In genomic region chrX:119391279-119391678, GRCh38 we compare ENCODE assay signal across 11 cellular contexts. TPM values are rescaled to one million over a fixed set of nuclear protein-coding genes. Genes with fewer than 3 reads are reported as not detected.
DNase-seq lines count a peak whose midpoint lies in the region; ATAC-seq and TF ChIP-seq lines count a peak whose summit lies in the region.
"Had no signal": no experiment of that assay in that cellular context is flagged by ENCODE, and none has a peak within 500 bp of the region (broad histone marks: within the 10 kb centered on the region; RNA-seq: fewer than 3 reads in every experiment).

No MANE protein-coding gene starts in this region.

- intact Hi-C loops in natural killer cell (cut with micrococcal nuclease) = no loop called here

- in situ Hi-C loops in astrocyte of the spinal cord (cut with HindIII; ENCODE audit: low sequenced_read_pairs) = no loop called here

- no peaks in the 10 kb centered on the region for H3K36me3 Mint-ChIP-seq in natural killer cell

- ATAC-seq in natural killer cell = no peak

- peak; percentile 35 for TF ChIP-seq CTCF in astrocyte of the spinal cord (IDR thresholded peaks at IDR 0.05; ENCODE audit: low read depth, low read length)
- TF ChIP-seq CTCF in natural killer cell (IDR thresholded peaks at IDR 0.05) = no peak

- peaks cover 0 to 3% of the 10 kb centered on the region in 2 donors for H3K27me3 Mint-ChIP-seq in natural killer cell (ENCODE audit: low read depth in 2 of 2)

- H3K9me3 Mint-ChIP-seq in natural killer cell = no peaks in the 10 kb centered on the region

- no peak overlapping the region for H3K4me3 Mint-ChIP-seq in natural killer cell

- no peak overlapping the region for H3K4me3 ChIP-seq in astrocyte of the spinal cord (ENCODE audit: low read depth, low read length)
- H3K4me3 ChIP-seq: BLaER1 treated with 17β-estradiol and CSF1 and Interleukin-3, amounts not matched to agents 10 nM and 100 nM; thyroid gland had no signal

- DNase-seq in NCI-H510A treated with DMSO at 0.1 percent for 48 hours (lab: John Stamatoyannopoulos, UW) (peak; percentile 11), NCI-H510A (lab: John Stamatoyannopoulos, UW) (no peak), HuH-7 (ENCODE audit: low spot score) (peak; percentile 30), astrocyte of the spinal cord (ENCODE audit: low read depth, low spot score) (peak; percentile 27), myocyte (ENCODE audit: low read depth) (peak; percentile 20), HK-2 (ENCODE audit: unreplicated experiment) (no peak), natural killer cell (no peak), NCI-H1048 (lab: John Stamatoyannopoulos, UW) (no peak)
- DNase-seq: NCI-H1930, thyroid gland had no signal

- no peaks in the 10 kb centered on the region for H3K4me1 Mint-ChIP-seq in natural killer cell

- no peak overlapping the region for H3K27ac Mint-ChIP-seq in natural killer cell

RNA-seq across cellular contexts. Expression of gene SLC25A43, which starts 7.9 kb away (rescaled TPM):
- total RNA-seq in myocyte (7.9 and 9.8 TPM in 2 replicates), natural killer cell (1 to 10 TPM; 5.4 to 7.3 (median 6.4) TPM)
- 4.5 TPM for polyA plus RNA-seq in myocyte (2012)

Comparison
In these comparisons a context has a peak if more than half of its experiments do, and no peak if none do; other contexts are left out.
1. DNase-seq: peak in NCI-H510A treated with DMSO at 0.1 percent for 48 hours (single experiment), HuH-7 (single experiment), astrocyte of the spinal cord (single experiment) and myocyte (single experiment); none in NCI-H510A (single experiment), HK-2 (single experiment), natural killer cell (single experiment) and NCI-H1048 (single experiment).